14 cellular contexts compared by ENCODE assay signal in genomic region chr5:128842241-128842640, GRCh38.
DNase-seq lines count a peak whose midpoint lies in the region; ATAC-seq and TF ChIP-seq lines count a peak whose summit lies in the region.
"Had no signal": no experiment of that assay in that cellular context is flagged by ENCODE, and none has a peak within 500 bp of the region (broad histone marks: within the 10 kb centered on the region; RNA-seq: fewer than 3 reads in every experiment).

No MANE protein-coding gene starts in this region.

- no peaks in the 10 kb centered on the region for H4K20me1 ChIP-seq in HCT116 (ENCODE audit: insufficient read depth)
- H4K20me1 ChIP-seq in neural cell (ENCODE audit: insufficient read depth), result no peaks in the 10 kb centered on the region

- no peaks in the 10 kb centered on the region for H3K9me3 ChIP-seq in HCT116 (ENCODE audit: control insufficient read depth in 1 of 2, insufficient read depth in 1 of 2, low read depth in 1 of 2, low read length in 2 of 2)
- H3K9me3 ChIP-seq in neural cell (ENCODE audit: low read length), result no peaks in the 10 kb centered on the region
- no peaks in the 10 kb centered on the region for H3K9me3 ChIP-seq in A673 (ENCODE audit: low read depth, low read length, poor library complexity, severe bottlenecking)

- H3F3A ChIP-seq in neural cell (ENCODE audit: insufficient read depth, low read length, poor library complexity, severe bottlenecking), result no peaks in the 10 kb centered on the region

- TF ChIP-seq CTCF in HCT116 (IDR thresholded peaks at IDR 0.05 in 2 of 3, conservative IDR thresholded peaks at IDR 0.05 in 1 of 3; ENCODE audit: borderline replicate concordance in 1 of 3, insufficient read depth in 1 of 3, low read depth in 2 of 3, low read length in 2 of 3), result 0 out of 6 replicates have a peak, but pooled peaks of 1 of the 3 experiments have one; percentile 8
- no peak for TF ChIP-seq CTCF in astrocyte of the cerebellum (IDR thresholded peaks at IDR 0.05; ENCODE audit: low read depth, low read length, missing control alignments)
- no peak for TF ChIP-seq CTCF in epithelial cell of esophagus (IDR thresholded peaks at IDR 0.05; ENCODE audit: insufficient read depth, low read depth, low read length, missing control alignments)
- no peak for TF ChIP-seq CTCF in neural cell (IDR thresholded peaks at IDR 0.05; ENCODE audit: poor library complexity, severe bottlenecking)
- no peak for TF ChIP-seq CTCF in A673 (conservative IDR thresholded peaks at IDR 0.05; ENCODE audit: low read depth, low read length)

- no peaks in the 10 kb centered on the region for H3K27me3 ChIP-seq in HCT116 (ENCODE audit: insufficient read depth, low read length)
- no peaks in the 10 kb centered on the region for H3K27me3 ChIP-seq in neural cell (ENCODE audit: insufficient read depth, low read depth, low read length)
- H3K27me3 ChIP-seq in A673 (replicated peaks; ENCODE audit: insufficient read depth, low read depth, low read length, poor library complexity), result no peaks in the 10 kb centered on the region

- peak; percentile 47 for TF ChIP-seq RAD21 in HCT116 (IDR thresholded peaks at IDR 0.05; ENCODE audit: low read depth)
- no peak for TF ChIP-seq RAD21 in neural cell (conservative IDR thresholded peaks at IDR 0.05)

- no peak for DNase-seq in HCT116 (ENCODE audit: low read depth, low spot score)
- peak; percentile 2 for DNase-seq in astrocyte of the cerebellum (ENCODE audit: low read depth)
- DNase-seq in epithelial cell of esophagus (ENCODE audit: low read depth), result peak; percentile 10
- DNase-seq in naive thymus-derived CD8-positive, alpha-beta T cell, result no peak
- no peak for DNase-seq in NCI-H2227 (lab: John Stamatoyannopoulos, UW; ENCODE audit: unreplicated experiment)
- DNase-seq in GDM1 (lab: John Stamatoyannopoulos, UW), result no peak
- DNase-seq in A673 (ENCODE audit: low spot score), result no peak
- DNase-seq: NCI-H1092, NCI-H1694, NCI-H2107, NCI-H446 had no signal

- H3K9ac ChIP-seq in HCT116 (ENCODE audit: low read length) (no peak overlapping the region), neural cell (ENCODE audit: low read length) (no peak overlapping the region)

- no peak for TF ChIP-seq POLR2A in HCT116 (IDR thresholded peaks at IDR 0.05; ENCODE audit: borderline replicate concordance, extremely low read depth, insufficient read depth, insufficient read length)

- CTCF ChIA-PET in HCT116 (lab: Charles Lee) (no interaction called here), A673 (lab: Charles Lee) (no interaction called here)

- intact Hi-C loops in HCT116 (cut with micrococcal nuclease), result loop anchor here (5.0 kb wide), 4 partner anchors 165 to 1280 kb away; no protein-coding TSS in a partner anchor
- intact Hi-C loops in A673 (cut with micrococcal nuclease; ENCODE audit: unreplicated experiment), result loop anchor here (5.0 to 10.0 kb wide), 3 partner anchors 175 to 1277 kb away; no protein-coding TSS in a partner anchor

- H3K36me3 ChIP-seq in HCT116 (ENCODE audit: control insufficient read depth in 1 of 2, insufficient read depth in 2 of 2, low read length in 2 of 2) (no peaks in the 10 kb centered on the region), neural cell (ENCODE audit: insufficient read depth, low read length) (no peaks in the 10 kb centered on the region), A673 (ENCODE audit: insufficient read depth, low read length, poor library complexity, severe bottlenecking) (no peaks in the 10 kb centered on the region)

- no peaks in the 10 kb centered on the region for H3K27me3 Mint-ChIP-seq in naive thymus-derived CD8-positive, alpha-beta T cell

- no peak overlapping the region for H3K4me3 ChIP-seq in HCT116 (replicated peaks in 1 of 2; ENCODE audit: low read depth in 1 of 2, low read length in 2 of 2)
- no peak overlapping the region for H3K4me3 ChIP-seq in astrocyte of the cerebellum (ENCODE audit: low read depth, low read length)
- no peak overlapping the region for H3K4me3 ChIP-seq in epithelial cell of esophagus (ENCODE audit: low read length)
- no peak overlapping the region for H3K4me3 ChIP-seq in neural cell (ENCODE audit: low read length)
- H3K4me3 ChIP-seq in A673 (ENCODE audit: low read depth, low read length, poor library complexity, severe bottlenecking), result no peak overlapping the region
- H3K4me3 ChIP-seq: K562, SK-N-MC had no signal

- H3K4me1 Mint-ChIP-seq in naive thymus-derived CD8-positive, alpha-beta T cell, result peaks cover 0 to 1% (median 0%) of the 10 kb centered on the region in 4 donors

- H2AFZ ChIP-seq in HCT116 (ENCODE audit: low read depth, low read length, poor library complexity, severe bottlenecking), result no peak overlapping the region
- H2AFZ ChIP-seq in neural cell (ENCODE audit: low read depth, low read length), result no peak overlapping the region

- ATAC-seq in HCT116, result no peak
- no peak for ATAC-seq in naive thymus-derived CD8-positive, alpha-beta T cell
- ATAC-seq: K562 had no signal

- H3K79me2 ChIP-seq in HCT116 (ENCODE audit: insufficient read depth, low read length), result no peaks in the 10 kb centered on the region
- no peaks in the 10 kb centered on the region for H3K79me2 ChIP-seq in neural cell (replicated peaks; ENCODE audit: insufficient read depth, low read length)

- H3K4me3 Mint-ChIP-seq in naive thymus-derived CD8-positive, alpha-beta T cell, result no peak overlapping the region

- no peaks in the 10 kb centered on the region for H3K36me3 Mint-ChIP-seq in naive thymus-derived CD8-positive, alpha-beta T cell

- H3K27ac ChIP-seq in HCT116 (ENCODE audit: low read depth, low read length) (no peak overlapping the region), neural cell (ENCODE audit: low read length) (no peak overlapping the region), A673 (ENCODE audit: low read depth, low read length, poor library complexity, severe bottlenecking) (no peak overlapping the region)
- H3K27ac ChIP-seq: SK-N-MC had no signal

- POLR2A ChIA-PET in HCT116 (lab: Charles Lee), result no interaction called here
- POLR2A ChIA-PET in naive thymus-derived CD8-positive, alpha-beta T cell (lab: Charles Lee), result no interaction called here
- POLR2A ChIA-PET in A673 (lab: Charles Lee; ENCODE audit: low non-redundant PET), result no interaction called here

- BruUV-seq in HCT116 (replicated peaks; lab: Mats Ljungman, UMichigan), result no TSS peak
- BruUV-seq in A673 (replicated peaks; lab: Mats Ljungman, UMichigan), result no TSS peak

- H3K9me2 ChIP-seq in HCT116 (ENCODE audit: insufficient read depth) (no peaks in the 10 kb centered on the region), neural cell (ENCODE audit: insufficient read depth, low read length) (no peaks in the 10 kb centered on the region)

- peaks cover 0 to 7% (median under 1%) of the 10 kb centered on the region in 9 donors for H3K9me3 Mint-ChIP-seq in naive thymus-derived CD8-positive, alpha-beta T cell

- no peak overlapping the region for H3K27ac Mint-ChIP-seq in naive thymus-derived CD8-positive, alpha-beta T cell

- in situ Hi-C loops in astrocyte of the cerebellum (cut with HindIII; ENCODE audit: low sequenced_read_pairs), result loop anchor here (25.0 kb wide), 2 partner anchors 330 to 630 kb away; no protein-coding TSS in a partner anchor

- H3K4me2 ChIP-seq in HCT116 (ENCODE audit: low read length) (no peak overlapping the region), neural cell (ENCODE audit: low read length) (no peak overlapping the region)

- RAD21 ChIA-PET in HCT116 (lab: Charles Lee; ENCODE audit: low non-redundant PET in 1 of 2, low total read pairs in 2 of 2, uncharacterized antibody in 2 of 2, unreplicated experiment in 2 of 2), result no interaction called here

- H3K4me1 ChIP-seq in HCT116 (ENCODE audit: control insufficient read depth in 1 of 2, insufficient read depth in 2 of 2, low read length in 2 of 2) (no peaks in the 10 kb centered on the region), A673 (ENCODE audit: insufficient read depth, low read length, poor library complexity, severe bottlenecking) (no peaks in the 10 kb centered on the region)

- no peak for TF ChIP-seq EP300 in neural cell (conservative IDR thresholded peaks at IDR 0.05; ENCODE audit: poor library complexity, severe bottlenecking)

TF ChIP-seq in HCT116, 20 proteins besides CTCF, POLR2A, EP300 and RAD21 (continues in another document):
- TF ChIP-seq ZFX (IDR thresholded peaks at IDR 0.05) (no peak), SRF (IDR thresholded peaks at IDR 0.05; ENCODE audit: low read depth) (no peak), ATF3 (IDR thresholded peaks at IDR 0.05) (no peak), EGR1 (IDR thresholded peaks at IDR 0.05; ENCODE audit: low read depth) (no peak), YY1 (IDR thresholded peaks at IDR 0.05; ENCODE audit: extremely low read depth, insufficient replicate concordance, low read depth, low read length) (no peak), TCF7L2 (IDR thresholded peaks at IDR 0.05; ENCODE audit: borderline replicate concordance, extremely low read depth, insufficient read depth, insufficient read length) (no peak), ELF1 (IDR thresholded peaks at IDR 0.05; ENCODE audit: borderline replicate concordance, low read depth) (no peak), JUND (IDR thresholded peaks at IDR 0.05) (no peak), CBX3 (IDR thresholded peaks at IDR 0.05; ENCODE audit: low read depth) (no peak), EZH2phosphoT487 (IDR thresholded peaks at IDR 0.05; ENCODE audit: borderline replicate concordance) (no peak), ZNF274 (IDR thresholded peaks at IDR 0.05; ENCODE audit: low read depth, low read length) (no peak)

TF ChIP-seq in neural cell, 6 proteins besides CTCF, POLR2A, EP300 and RAD21:
- peak; percentile 43 for TF ChIP-seq SMC3 (conservative IDR thresholded peaks at IDR 0.05; ENCODE audit: poor library complexity)
- TF ChIP-seq EZH2 (IDR thresholded peaks at IDR 0.05; ENCODE audit: borderline replicate concordance, insufficient read depth, low read length, poor library complexity, severe bottlenecking), result no peak

Comparison
In these comparisons a context has a peak if more than half of its experiments do, and no peak if none do; other contexts are left out.
1. DNase-seq: peak in astrocyte of the cerebellum (single experiment) and epithelial cell of esophagus (single experiment); none in HCT116 (single experiment), naive thymus-derived CD8-positive, alpha-beta T cell (0 of 10), NCI-H2227 (single experiment), GDM1 (single experiment) and A673 (single experiment).